In the genomic region with DNA sequence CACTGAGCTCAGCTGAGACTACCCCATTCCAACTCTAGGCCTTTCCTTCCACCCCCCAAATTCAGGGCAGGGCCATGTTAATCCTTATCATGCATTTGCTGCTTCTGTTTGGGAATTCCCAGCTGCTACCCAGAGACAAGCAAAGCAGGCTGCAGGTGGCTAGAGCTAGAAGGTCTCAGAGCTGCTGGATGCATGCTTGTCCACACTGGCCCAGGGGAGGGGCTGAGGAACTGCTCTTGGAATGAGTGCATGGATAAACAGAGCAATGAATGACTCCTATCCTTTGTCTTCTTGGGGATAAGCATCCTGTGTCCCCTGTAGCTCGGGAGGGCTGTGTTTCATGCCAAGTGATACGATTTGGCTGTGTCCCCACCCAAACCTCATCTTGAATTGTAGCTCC, we compare ENCODE assay signal across 28 cellular contexts.
"Had no signal": no experiment of that assay in that cellular context is flagged by ENCODE, and none has a peak within 500 bp of the region (broad histone marks: within the 10 kb centered on the region; RNA-seq: fewer than 3 reads in every experiment).

No MANE protein-coding gene starts in this region.

- H3K4me1 Mint-ChIP-seq: activated CD4-positive, alpha-beta memory T cell treated with anti-CD3 and anti-CD28 coated beads, Interleukin-2, amount 10 ng/mL, durations not matched to agents 7 days and 5 days; activated CD4-positive, alpha-beta T cell treated with anti-CD3 and anti-CD28 coated beads, Interleukin-2, amount 10 ng/mL, durations not matched to agents 7 days and 5 days; activated naive CD4-positive, alpha-beta T cell treated with anti-CD3 and anti-CD28 coated beads, Interleukin-2, amount 10 ng/mL, durations not matched to agents 7 days and 5 days; activated naive CD8-positive, alpha-beta T cell treated with anti-CD3 and anti-CD28 coated beads, Interleukin-2, amount 10 ng/mL, durations not matched to agents 7 days and 5 days; naive B cell; stimulated activated effector memory CD8-positive, alpha-beta T cell treated with anti-CD3 and anti-CD28 coated beads, Interleukin-12 subunit alpha, Interleukin-12 subunit beta, amount 100 ng/mL, for 72 hours had no signal

- H3K36me3 Mint-ChIP-seq: activated naive CD4-positive, alpha-beta T cell treated with anti-CD3 and anti-CD28 coated beads, Interleukin-2, amount 10 ng/mL, durations not matched to agents 7 days and 5 days; activated naive CD8-positive, alpha-beta T cell treated with anti-CD3 and anti-CD28 coated beads, Interleukin-2, amount 10 ng/mL, durations not matched to agents 7 days and 5 days; brain; naive B cell; stimulated activated effector memory CD8-positive, alpha-beta T cell treated with anti-CD3 and anti-CD28 coated beads, Interleukin-12 subunit alpha, Interleukin-12 subunit beta, amount 100 ng/mL, for 72 hours had no signal

- H3K9me3 Mint-ChIP-seq: activated CD4-positive, alpha-beta memory T cell treated with anti-CD3 and anti-CD28 coated beads, Interleukin-2, amount 10 ng/mL, durations not matched to agents 7 days and 5 days; activated CD4-positive, alpha-beta T cell treated with anti-CD3 and anti-CD28 coated beads, Interleukin-2, amount 10 ng/mL, durations not matched to agents 7 days and 5 days; activated T-cell treated with anti-CD3 and anti-CD28 coated beads, Interleukin-2, amount 50 U/mL, for 24 hours; stimulated activated effector memory CD8-positive, alpha-beta T cell treated with anti-CD3 and anti-CD28 coated beads, Interleukin-12 subunit alpha, Interleukin-12 subunit beta, amount 100 ng/mL, for 72 hours; stimulated activated naive CD8-positive, alpha-beta T cell treated with anti-CD3 and anti-CD28 coated beads, Interleukin-15, Interleukin-2, amounts not matched to agents 100 ng/mL and 50 ng/mL, for 24 hours had no signal

- H3K9me3 ChIP-seq: ascending aorta, colonic mucosa, left lung, pancreas, prostate gland, sigmoid colon, thoracic aorta had no signal

- H3K27me3 Mint-ChIP-seq: activated CD4-positive, alpha-beta memory T cell treated with anti-CD3 and anti-CD28 coated beads, Interleukin-2, amount 10 ng/mL, durations not matched to agents 7 days and 5 days; activated CD4-positive, alpha-beta T cell treated with anti-CD3 and anti-CD28 coated beads, Interleukin-2, amount 10 ng/mL, durations not matched to agents 7 days and 5 days; activated naive CD4-positive, alpha-beta T cell treated with anti-CD3 and anti-CD28 coated beads, Interleukin-2, amount 10 ng/mL, durations not matched to agents 7 days and 5 days; activated naive CD8-positive, alpha-beta T cell treated with anti-CD3 and anti-CD28 coated beads, Interleukin-2, amount 10 ng/mL, durations not matched to agents 7 days and 5 days; activated T-cell treated with anti-CD3 and anti-CD28 coated beads, Interleukin-2, amount 50 U/mL, for 24 hours; stimulated activated naive CD8-positive, alpha-beta T cell treated with anti-CD3 and anti-CD28 coated beads, Interleukin-15, Interleukin-2, amounts not matched to agents 100 ng/mL and 50 ng/mL, for 24 hours had no signal

- H3K36me3 ChIP-seq: ascending aorta, cardiac muscle cell, colonic mucosa, left lung, pancreas, prostate gland, sigmoid colon, thoracic aorta had no signal

- H3K27me3 ChIP-seq: ascending aorta, cardiac muscle cell, colonic mucosa, left lung, pancreas, sigmoid colon had no signal

- ATAC-seq: stimulated activated effector memory CD8-positive, alpha-beta T cell treated with anti-CD3 and anti-CD28 coated beads, Interleukin-12 subunit alpha, Interleukin-12 subunit beta, amount 100 ng/mL, for 72 hours had no signal

- H3K27ac ChIP-seq: ascending aorta, cardiac muscle cell, colonic mucosa, left lung, pancreas, prostate gland, sigmoid colon, thoracic aorta had no signal

- DNase-seq: activated CD4-positive, alpha-beta memory T cell treated with anti-CD3 and anti-CD28 coated beads, Interleukin-2, amount 10 ng/mL, durations not matched to agents 7 days and 5 days; activated CD4-positive, alpha-beta T cell treated with anti-CD3 and anti-CD28 coated beads for 1 hour; activated CD4-positive, alpha-beta T cell treated with anti-CD3 and anti-CD28 coated beads, Interleukin-2, amount 10 ng/mL, durations not matched to agents 7 days and 5 days; activated CD8-positive, alpha-beta memory T cell treated with anti-CD3 and anti-CD28 coated beads, Interleukin-2, amount 50 U/mL, for 48 hours; activated gamma-delta T cell; activated naive CD4-positive, alpha-beta T cell treated with anti-CD3 and anti-CD28 coated beads, Interleukin-2, amount 10 ng/mL, durations not matched to agents 7 days and 5 days; activated naive CD8-positive, alpha-beta T cell treated with anti-CD3 and anti-CD28 coated beads, Interleukin-2, amount 10 ng/mL, durations not matched to agents 7 days and 5 days; activated T-cell treated with anti-CD3 and anti-CD28 coated beads, Interleukin-2, amount 50 U/mL, for 24 hours; cerebellar nuclear complex; colonic mucosa; effector memory CD4-positive, alpha-beta T cell; left lung; naive B cell; nephron progenitor cell; nucleus accumbens; sigmoid colon; small intestine; stimulated activated CD4-positive, alpha-beta T cell treated with anti-CD3 and anti-CD28 coated beads, Interleukin-4, amount 100 ng/mL, for 24 hours; trophoblast cell had no signal

- H3K4me3 ChIP-seq: ascending aorta, cardiac muscle cell, colonic mucosa, left lung, lung, pancreas, prostate gland, sigmoid colon, thoracic aorta had no signal

- H3K4me1 ChIP-seq: ascending aorta, colonic mucosa, sigmoid colon had no signal

- H3K27ac Mint-ChIP-seq: activated CD4-positive, alpha-beta memory T cell treated with anti-CD3 and anti-CD28 coated beads, Interleukin-2, amount 10 ng/mL, durations not matched to agents 7 days and 5 days; activated CD4-positive, alpha-beta T cell treated with anti-CD3 and anti-CD28 coated beads, Interleukin-2, amount 10 ng/mL, durations not matched to agents 7 days and 5 days; activated naive CD4-positive, alpha-beta T cell treated with anti-CD3 and anti-CD28 coated beads, Interleukin-2, amount 10 ng/mL, durations not matched to agents 7 days and 5 days; activated naive CD8-positive, alpha-beta T cell treated with anti-CD3 and anti-CD28 coated beads, Interleukin-2, amount 10 ng/mL, durations not matched to agents 7 days and 5 days; activated T-cell treated with anti-CD3 and anti-CD28 coated beads, Interleukin-2, amount 50 U/mL, for 24 hours; brain; naive B cell; nephron progenitor cell; stimulated activated effector memory CD8-positive, alpha-beta T cell treated with anti-CD3 and anti-CD28 coated beads, Interleukin-12 subunit alpha, Interleukin-12 subunit beta, amount 100 ng/mL, for 72 hours; stimulated activated naive CD8-positive, alpha-beta T cell treated with anti-CD3 and anti-CD28 coated beads, Interleukin-15, Interleukin-2, amounts not matched to agents 100 ng/mL and 50 ng/mL, for 24 hours had no signal

- H3K4me3 Mint-ChIP-seq: activated CD4-positive, alpha-beta memory T cell treated with anti-CD3 and anti-CD28 coated beads, Interleukin-2, amount 10 ng/mL, durations not matched to agents 7 days and 5 days; activated CD4-positive, alpha-beta T cell treated with anti-CD3 and anti-CD28 coated beads, Interleukin-2, amount 10 ng/mL, durations not matched to agents 7 days and 5 days; activated naive CD4-positive, alpha-beta T cell treated with anti-CD3 and anti-CD28 coated beads, Interleukin-2, amount 10 ng/mL, durations not matched to agents 7 days and 5 days; activated naive CD8-positive, alpha-beta T cell treated with anti-CD3 and anti-CD28 coated beads, Interleukin-2, amount 10 ng/mL, durations not matched to agents 7 days and 5 days; activated T-cell treated with anti-CD3 and anti-CD28 coated beads, Interleukin-2, amount 50 U/mL, for 24 hours; brain; naive B cell; nephron progenitor cell; stimulated activated effector memory CD8-positive, alpha-beta T cell treated with anti-CD3 and anti-CD28 coated beads, Interleukin-12 subunit alpha, Interleukin-12 subunit beta, amount 100 ng/mL, for 72 hours; stimulated activated naive CD8-positive, alpha-beta T cell treated with anti-CD3 and anti-CD28 coated beads, Interleukin-15, Interleukin-2, amounts not matched to agents 100 ng/mL and 50 ng/mL, for 24 hours had no signal
